ENCODE assay signal across 8 cellular contexts in the genomic region with DNA sequence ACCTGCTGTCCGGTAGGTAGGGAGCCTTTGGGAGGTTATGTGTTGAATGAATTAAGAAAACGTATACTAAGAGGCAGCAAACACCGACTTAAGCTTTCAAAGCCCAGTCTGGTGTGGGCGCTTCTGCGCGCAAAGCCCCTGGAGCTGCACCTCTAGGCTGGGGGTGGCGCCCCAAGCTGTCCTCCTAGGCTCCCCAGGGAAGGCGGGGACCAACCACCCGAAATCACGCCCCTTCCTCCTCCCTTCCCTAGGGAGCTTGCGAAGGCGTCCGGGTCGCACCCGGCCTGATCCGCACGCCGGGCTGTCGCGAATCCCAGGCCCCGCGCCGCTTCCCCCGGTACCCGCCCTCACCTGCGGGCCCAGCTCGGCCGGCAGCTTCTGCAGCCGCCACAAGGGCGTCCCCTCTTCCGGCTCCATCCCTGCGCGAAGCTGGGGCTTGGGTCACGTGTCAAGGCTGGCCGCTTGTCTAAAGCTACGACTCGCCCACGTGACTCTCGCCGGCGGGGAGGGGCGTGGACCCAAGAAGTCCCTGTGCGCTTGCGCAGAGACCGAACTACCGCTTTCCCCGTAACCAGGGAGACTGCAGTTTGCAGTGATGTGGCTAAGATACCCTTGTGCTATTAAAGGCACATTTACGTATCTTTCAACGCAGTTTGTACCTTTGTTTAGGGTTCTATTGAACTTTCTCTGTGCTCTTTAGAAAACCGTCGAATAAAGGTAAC. TPM values are rescaled to one million over a fixed set of nuclear protein-coding genes. Genes with fewer than 3 reads are reported as not detected.
A peak's percentile ranks its signal among the peaks of the same experiment; 100 is the strongest.
DNase-seq lines count a peak whose midpoint lies in the region; ATAC-seq, FAIRE-seq and TF ChIP-seq lines count a peak whose summit lies in the region.

Gene COMMD8 (minus strand): TSS at position 468 of the 722 bp plus-strand sequence. CDS start 51 bp downstream, at position 417.

- H3K27me3 ChIP-seq in CD4-positive, alpha-beta memory T cell (ENCODE audit: insufficient read depth, low read length) = no peaks in the 10 kb centered on the region
- H3K27me3 ChIP-seq in HepG2 (ENCODE audit: control insufficient read depth in 1 of 2, insufficient read depth in 2 of 2, low read length in 2 of 2) = no peaks in the 10 kb centered on the region; a peak in 1 of 5 replicates

- H3K4me3 ChIP-seq in CD4-positive, alpha-beta memory T cell (ENCODE audit: low read length in 2 of 2) = peak within 1 kb of the TSS; percentile 48 to 92
- peak within 1 kb of the TSS; percentile 64 to 83 (median 78) for H3K4me3 ChIP-seq in HepG2 (replicated peaks in 1 of 3; ENCODE audit: insufficient read depth in 1 of 3, low read depth in 2 of 3, low read length in 3 of 3)

- peak; percentile 65 to 88 for TF ChIP-seq POLR2A in HepG2 (IDR thresholded peaks at IDR 0.05; ENCODE audit: insufficient read depth in 1 of 2, low read depth in 2 of 2, low read length in 2 of 2)

- H2AFZ ChIP-seq in HepG2 (ENCODE audit: low read length) = peak within 1 kb of the TSS; percentile 94

- H3K27me3 Mint-ChIP-seq in CD4-positive, alpha-beta memory T cell = peaks cover 0 to 2% of the 10 kb centered on the region in 2 donors

- no peak for FAIRE-seq in HepG2 (lab: Jason Lieb, UNC)

- CTCF ChIA-PET in CD4-positive, alpha-beta memory T cell (lab: Charles Lee; ENCODE audit: partially characterized antibody) = interaction anchor here (0.8 to 1.9 kb wide), 12 partner anchors 10 to 208 kb away, joined by 3 to 23 read pairs (median 4); partner anchors contain the start of gene ATP10D
- CTCF ChIA-PET in HepG2 (lab: Yijun Ruan, JAX; ENCODE audit: low intra/inter-chr PET ratio, low total read pairs) = no interaction called here

- POLR2A ChIA-PET in CD4-positive, alpha-beta memory T cell (lab: Charles Lee; ENCODE audit: partially characterized antibody) = interaction anchor here (0.5 to 1.8 kb wide), 9 partner anchors 18 to 665 kb away, joined by 3 to 21 read pairs (median 4); partner anchors contain the start of genes ATP10D and NFXL1
- POLR2A ChIA-PET in HepG2 (lab: Yijun Ruan, JAX) = interaction anchor here (0.9 to 1.8 kb wide), 2 partner anchors 21 to 98 kb away, joined by 4 to 15 read pairs; partner anchors contain the start of gene ATP10D

- H3K9me3 Mint-ChIP-seq in CD4-positive, alpha-beta memory T cell = no peaks in the 10 kb centered on the region

- H3K4me2 ChIP-seq in HepG2 (ENCODE audit: low read depth, low read length) = peak within 1 kb of the TSS; percentile 90

- no peaks in the 10 kb centered on the region for H3K9me3 ChIP-seq in CD4-positive, alpha-beta memory T cell (ENCODE audit: control insufficient read depth in 1 of 2, low read length in 2 of 2)
- H3K9me3 ChIP-seq in HepG2 (ENCODE audit: low read length) = no peaks in the 10 kb centered on the region

- peak; percentile 96 to 98 (median 97) for DNase-seq in CD4-positive, alpha-beta memory T cell
- peak; percentile 98 for DNase-seq in NCI-H82 (lab: John Stamatoyannopoulos, UW)
- peak; percentile 96 to 98 for DNase-seq in activated CD4-positive, alpha-beta T cell treated with anti-CD3 and anti-CD28 coated beads, Interleukin-2, amount 50 U/mL, for 48 hours
- peak; percentile 89 to 96 for DNase-seq in dermis microvascular lymphatic vessel endothelial cell (ENCODE audit: low read depth in 2 of 2)
- peak; percentile 92 for DNase-seq in HepG2 (ENCODE audit: low spot score)
- DNase-seq in stimulated activated CD4-positive, alpha-beta T cell treated with anti-CD3 and anti-CD28 coated beads, Interleukin-4, amount 100 ng/mL, for 1 hour = peak; percentile 96

- peaks cover 24% of the 10 kb centered on the region for H3K4me1 ChIP-seq in CD4-positive, alpha-beta memory T cell (ENCODE audit: insufficient read depth, low read length)
- H3K4me1 ChIP-seq in HepG2 (ENCODE audit: insufficient read depth, low read length) = peaks cover 24% of the 10 kb centered on the region

- in situ Hi-C loops in HepG2 (cut with HindIII; ENCODE audit: extremely low pct_ligation_motif_present, low pct_unique_long_range_greater_than_20kb) = no loop called here

- ATAC-seq in GM19438 (IDR thresholded peaks at IDR 0.05; ENCODE audit: low read depth, unreplicated experiment) (peak; percentile 90), HG03575 (IDR thresholded peaks at IDR 0.05; ENCODE audit: extremely low read depth, insufficient number of reproducible peaks, low FRiP score, unreplicated experiment) (peak; percentile 71), HepG2 (peak; percentile 99)

- H3K4me1 Mint-ChIP-seq in CD4-positive, alpha-beta memory T cell = peaks cover 26 to 42% (median 36%) of the 10 kb centered on the region in 4 donors

- H4K20me1 ChIP-seq in HepG2 (ENCODE audit: insufficient read depth, low read length) = no peaks in the 10 kb centered on the region

- peak within 1 kb of the TSS; percentile 79 for H3K27ac ChIP-seq in CD4-positive, alpha-beta memory T cell (ENCODE audit: low read depth, low read length)
- peak within 1 kb of the TSS; percentile 36 for H3K27ac ChIP-seq in HepG2 (ENCODE audit: extremely low read length, insufficient read depth, low read length)

- H3K36me3 Mint-ChIP-seq in CD4-positive, alpha-beta memory T cell = peaks cover 13 to 21% of the 10 kb centered on the region in 2 donors

- WGBS in HepG2 (ENCODE audit: low lambda C conversion rate) = 0% methylated on average over 10 of the region's 51 CpGs

- TF ChIP-seq RAD21 in HepG2 (CRISPR knock-in tag; IDR thresholded peaks at IDR 0.05) = no peak; the same call in 1 of the 2 replicates

- intact Hi-C loops in CD4-positive, alpha-beta memory T cell (cut with micrococcal nuclease) = loop anchor here (1.0 to 10.0 kb wide), 6 partner anchors 22 to 878 kb away; partner anchors contain the start of genes ATP10D, NFXL1, SLAIN2 and TXK
- intact Hi-C loops in HepG2 (cut with micrococcal nuclease; ENCODE audit: unreplicated experiment) = loop anchor here (2.0 kb wide), 1 partner anchor 21 kb away; the partner anchor contains the start of gene ATP10D

- no peaks in the 10 kb centered on the region for H3K79me2 ChIP-seq in HepG2 (ENCODE audit: insufficient read depth, low read length)

- TSS peak; percentile 61 for BruUV-seq in HepG2 (replicated peaks; lab: Mats Ljungman, UMichigan)

- H3K27ac Mint-ChIP-seq in CD4-positive, alpha-beta memory T cell = peak within 1 kb of the TSS; percentile 90 to 99 (median 96)

- H3K9ac ChIP-seq in HepG2 (ENCODE audit: insufficient read depth, low read depth, low read length) = peak within 1 kb of the TSS; percentile 75

- no peak for TF ChIP-seq EP300 in HepG2 (IDR thresholded peaks at IDR 0.05; ENCODE audit: low read depth in 2 of 2, low read length in 2 of 2)
- TF ChIP-seq EP300 in HepG2 (CRISPR knock-in tag; IDR thresholded peaks at IDR 0.05; ENCODE audit: borderline replicate concordance) = no peak

- H3K36me3 ChIP-seq in CD4-positive, alpha-beta memory T cell (ENCODE audit: insufficient read depth, low read length) = no peaks in the 10 kb centered on the region
- H3K36me3 ChIP-seq in HepG2 (replicated peaks in 1 of 2; ENCODE audit: control insufficient read depth in 1 of 2, insufficient read depth in 2 of 2, low read length in 2 of 2) = 0 out of 5 replicates have a peak, but pooled peaks cover 0 to 8% of the 10 kb centered on the region in 2 experiments

- TF ChIP-seq CTCF in HepG2 (CRISPR knock-in tag; IDR thresholded peaks at IDR 0.05) = peak; percentile 52

- H3K4me3 Mint-ChIP-seq in CD4-positive, alpha-beta memory T cell = peak within 1 kb of the TSS; percentile 88 to 92 (median 90)

TF ChIP-seq in HepG2, 621 proteins besides CTCF, POLR2A, EP300 and RAD21 (continues in another document):
- TF ChIP-seq CENPBD1 (CRISPR knock-in tag; IDR thresholded peaks at IDR 0.05; ENCODE audit: borderline replicate concordance, low read depth) = no peak

RNA-seq across cellular contexts. Expression of gene COMMD8, which starts in this region (rescaled TPM):
- total RNA-seq in CD4-positive, alpha-beta memory T cell = 10 to 100 TPM; 14.6 to 18.3 TPM
- polyA plus RNA-seq in CD4-positive, alpha-beta memory T cell = 10 to 100 TPM; 42.2 to 82.8 TPM
- total RNA-seq in dermis microvascular lymphatic vessel endothelial cell (13.1 and 18.6 TPM in 2 replicates), HepG2 (2016; rRNA removed; fragmentation: Illumina TruSeq; extraction: Trizol) (20.3 and 32.7 TPM in 2 replicates)
- 6.5 and 6.6 TPM in 2 replicates for total RNA-seq in HepG2 (2016; cell fraction: cytosol; rRNA removed; fragmentation: Illumina TruSeq; extraction: Trizol; ENCODE audit: low read depth)
- total RNA-seq in HepG2 (2016; cell fraction: insoluble cytoplasmic fraction; rRNA removed; fragmentation: Illumina TruSeq; extraction: Trizol) = 20.6 and 32.7 TPM in 2 replicates
- 12.0 and 12.7 TPM in 2 replicates for total RNA-seq in HepG2 (2016; cell fraction: membrane; rRNA removed; fragmentation: Illumina TruSeq; extraction: Trizol)
- total RNA-seq in HepG2 (2016; cell fraction: nucleus; rRNA removed; fragmentation: Illumina TruSeq; extraction: Trizol) = 8.3 and 10.5 TPM in 2 replicates
- polyA plus RNA-seq in HepG2 (2011; rRNA removed) = 5.1 and 7.1 TPM in 2 replicates
- 1.8 and 3.1 TPM in 2 replicates for polyA plus RNA-seq in HepG2 (2011; cell fraction: cytosol; rRNA removed)
- polyA plus RNA-seq in HepG2 (2011; cell fraction: nucleus; rRNA removed) = 0.88 and 2.4 TPM in 2 replicates
- polyA plus RNA-seq in HepG2 (2012) = 7.7 and 7.8 TPM in 2 replicates
- 8.2 and 8.5 TPM in 2 replicates for polyA plus RNA-seq in HepG2 (2016; cell fraction: cytosol; fragmentation: Illumina TruSeq; extraction: Trizol; ENCODE audit: low read depth)
- polyA plus RNA-seq in HepG2 (2016; cell fraction: insoluble cytoplasmic fraction; fragmentation: Illumina TruSeq; extraction: Trizol; ENCODE audit: low read depth) = 32.4 and 37.3 TPM in 2 replicates
- polyA plus RNA-seq in HepG2 (2016; cell fraction: membrane; fragmentation: Illumina TruSeq; extraction: Trizol; ENCODE audit: low read depth) = 12.5 and 13.7 TPM in 2 replicates
- 15.2 and 15.6 TPM in 2 replicates for polyA plus RNA-seq in HepG2 (2016; cell fraction: nucleus; fragmentation: Illumina TruSeq; extraction: Trizol; ENCODE audit: insufficient read depth, low read depth)
- 0.16 and 1.5 TPM in 2 replicates for polyA minus RNA-seq in HepG2 (2011; rRNA and poly(A)+ RNA removed; ENCODE audit: low replicate concordance)
- 2.8 and 3.3 TPM in 2 replicates for polyA minus RNA-seq in HepG2 (2011; cell fraction: cytosol; rRNA and poly(A)+ RNA removed)
- 4.5 and 6.3 TPM in 2 replicates for polyA minus RNA-seq in HepG2 (2011; cell fraction: nucleus; rRNA and poly(A)+ RNA removed)

Comparison
In these comparisons a context has a peak if more than half of its experiments do, and no peak if none do; other contexts are left out.
1. Peak in every context shown above with its lines: DNase-seq, ATAC-seq, H3K4me3 ChIP-seq and H3K27ac ChIP-seq.